In the genomic region with DNA sequence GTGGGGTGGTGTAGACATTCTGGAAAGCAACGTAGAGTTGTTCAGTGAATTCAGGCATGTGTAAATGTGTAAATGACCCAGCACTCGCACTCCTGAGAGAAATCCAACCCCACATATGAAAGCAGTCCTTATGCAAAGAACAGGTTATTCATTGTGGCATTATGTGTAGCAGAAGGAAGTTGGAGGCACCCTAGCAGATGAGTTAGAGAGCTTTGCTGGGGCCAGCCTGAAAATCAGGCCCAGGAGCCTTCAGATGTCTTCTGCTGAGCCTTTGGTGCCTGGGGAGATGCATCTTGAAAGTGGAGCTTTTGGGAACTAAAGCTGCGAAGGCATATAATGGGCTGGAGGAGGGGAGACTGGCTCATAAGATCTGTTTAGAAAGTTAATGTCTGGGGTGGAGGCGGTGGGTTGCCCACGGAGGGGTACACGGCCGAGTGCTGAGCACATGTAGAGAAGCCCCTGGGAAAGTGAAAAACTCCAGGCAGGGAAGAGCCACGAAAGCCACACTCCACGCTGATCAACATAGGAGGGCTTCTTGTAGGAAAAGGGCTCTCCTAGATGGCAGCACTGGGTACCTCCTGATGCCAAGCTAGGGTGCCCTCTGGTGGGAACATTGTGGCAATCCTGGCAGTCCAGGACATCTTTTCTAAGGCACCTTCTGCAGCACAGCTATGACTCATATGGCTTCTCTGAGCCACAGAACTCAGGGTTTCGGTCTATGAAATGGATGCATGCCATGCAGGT, we compare ENCODE assay signal across 8 cellular contexts. TPM values are rescaled to one million over a fixed set of nuclear protein-coding genes. Genes with fewer than 3 reads are reported as not detected.
DNase-seq lines count a peak whose midpoint lies in the region; ATAC-seq and TF ChIP-seq lines count a peak whose summit lies in the region.

No MANE protein-coding gene starts in this region.

- no peaks in the 10 kb centered on the region for H3K9me3 ChIP-seq in Caco-2

- H3K27ac Mint-ChIP-seq in Caco-2 (ENCODE audit: unreplicated experiment), result no peak overlapping the region
- no peak overlapping the region for H3K27ac Mint-ChIP-seq in activated CD8-positive, alpha-beta memory T cell treated with anti-CD3 and anti-CD28 coated beads, Interleukin-2, amount 10 ng/mL, durations not matched to agents 7 days and 5 days

- no peaks in the 10 kb centered on the region for H3K4me1 ChIP-seq in Caco-2

- DNase-seq in Caco-2 (peak; percentile 80 to 81), HT1080 (ENCODE audit: low read depth) (peak; percentile 96), NOMO-1 treated with DMSO at 0.1 percent for 48 hours (lab: John Stamatoyannopoulos, UW; ENCODE audit: unreplicated experiment) (peak; percentile 88), epithelial cell of esophagus (ENCODE audit: low read depth) (peak; percentile 98), mucosa of gallbladder (ENCODE audit: low spot score) (peak; percentile 90)
- peak; percentile 86 for DNase-seq in activated CD8-positive, alpha-beta memory T cell treated with anti-CD3 and anti-CD28 coated beads, Interleukin-2, amount 10 ng/mL, durations not matched to agents 7 days and 5 days
- DNase-seq in stimulated activated CD8-positive, alpha-beta memory T cell treated with anti-CD3 and anti-CD28 coated beads, Interleukin-7, amount 100 ng/mL, for 4 hours (ENCODE audit: low read depth in 2 of 2), result peak; percentile 67 to 73

- no TSS peak for BruUV-seq in Caco-2 (replicated peaks; lab: Mats Ljungman, UMichigan)

- no peaks in the 10 kb centered on the region for H3K36me3 ChIP-seq in Caco-2 (ENCODE audit: control insufficient read depth, insufficient read depth, low read length)

- intact Hi-C loops in Caco-2 (cut with micrococcal nuclease; ENCODE audit: unreplicated experiment), result loop anchor here (1.0 to 5.0 kb wide), 3 partner anchors 45 to 188 kb away; no protein-coding TSS in a partner anchor

- peaks cover 2% of the 10 kb centered on the region for H3K27me3 Mint-ChIP-seq in Caco-2 (ENCODE audit: insufficient read depth, unreplicated experiment)
- H3K27me3 Mint-ChIP-seq in activated CD8-positive, alpha-beta memory T cell treated with anti-CD3 and anti-CD28 coated beads, Interleukin-2, amount 10 ng/mL, durations not matched to agents 7 days and 5 days, result peaks cover 39% of the 10 kb centered on the region

- peak; percentile 66 to 92 for TF ChIP-seq CTCF in Caco-2 (IDR thresholded peaks at IDR 0.05; ENCODE audit: insufficient read depth in 1 of 2, low read depth in 1 of 2, low read length in 1 of 2, severe bottlenecking in 1 of 2, unreplicated experiment in 1 of 2)
- TF ChIP-seq CTCF in epithelial cell of esophagus (IDR thresholded peaks at IDR 0.05; ENCODE audit: insufficient read depth, low read depth, low read length, missing control alignments), result peak; percentile 99

- POLR2A ChIA-PET in Caco-2 (lab: Charles Lee), result no interaction called here

- no peak overlapping the region for H3K4me3 Mint-ChIP-seq in Caco-2 (ENCODE audit: unreplicated experiment)
- H3K4me3 Mint-ChIP-seq in activated CD8-positive, alpha-beta memory T cell treated with anti-CD3 and anti-CD28 coated beads, Interleukin-2, amount 10 ng/mL, durations not matched to agents 7 days and 5 days, result no peak overlapping the region

- H3K27me3 ChIP-seq in Caco-2 (replicated peaks; ENCODE audit: control insufficient read depth, insufficient read depth, low read length), result no peaks in the 10 kb centered on the region; the same call in none of the 2 replicates

- H3K4me3 ChIP-seq in Caco-2 (ENCODE audit: low read depth, low read length) (no peak overlapping the region), epithelial cell of esophagus (ENCODE audit: low read length) (no peak overlapping the region)

- H3K9me3 Mint-ChIP-seq in Caco-2 (ENCODE audit: unreplicated experiment), result no peaks in the 10 kb centered on the region
- H3K9me3 Mint-ChIP-seq in activated CD8-positive, alpha-beta memory T cell treated with anti-CD3 and anti-CD28 coated beads, Interleukin-2, amount 10 ng/mL, durations not matched to agents 7 days and 5 days (ENCODE audit: low read depth), result no peaks in the 10 kb centered on the region

- peak; percentile 95 for ATAC-seq in GM21390 (IDR thresholded peaks at IDR 0.05; ENCODE audit: unreplicated experiment)
- peak; percentile 97 for ATAC-seq in activated CD8-positive, alpha-beta memory T cell treated with anti-CD3 and anti-CD28 coated beads, Interleukin-2, amount 10 ng/mL, durations not matched to agents 7 days and 5 days

- no peaks in the 10 kb centered on the region for H3K36me3 Mint-ChIP-seq in Caco-2 (ENCODE audit: insufficient read depth, unreplicated experiment)
- H3K36me3 Mint-ChIP-seq in activated CD8-positive, alpha-beta memory T cell treated with anti-CD3 and anti-CD28 coated beads, Interleukin-2, amount 10 ng/mL, durations not matched to agents 7 days and 5 days, result no peaks in the 10 kb centered on the region

- CTCF ChIA-PET in Caco-2 (lab: Charles Lee), result interaction anchor here (0.6 to 3.8 kb wide), 18 partner anchors 8 to 553 kb away, joined by 3 to 21 read pairs (median 4); no protein-coding TSS in a partner anchor
- CTCF ChIA-PET in activated CD8-positive, alpha-beta memory T cell treated with anti-CD3 and anti-CD28 coated beads, Interleukin-2, amount 10 ng/mL, durations not matched to agents 7 days and 5 days (lab: Charles Lee), result interaction anchor here (0.6 to 5.3 kb wide), 30 partner anchors 8 to 553 kb away, joined by 3 to 28 read pairs (median 4); no protein-coding TSS in a partner anchor

- H3K4me1 Mint-ChIP-seq in Caco-2 (ENCODE audit: low read depth, unreplicated experiment), result no peaks in the 10 kb centered on the region
- H3K4me1 Mint-ChIP-seq in activated CD8-positive, alpha-beta memory T cell treated with anti-CD3 and anti-CD28 coated beads, Interleukin-2, amount 10 ng/mL, durations not matched to agents 7 days and 5 days, result peaks cover 18% of the 10 kb centered on the region

RNA-seq across cellular contexts. Expression of gene KRT83, which starts 6.1 kb away (rescaled TPM):
- total RNA-seq in Caco-2 (2022) (not detected in 2 replicates), mucosa of gallbladder (not detected)
- total RNA-seq in HT1080 (2014; rRNA removed; shearing (Covaris generic)), result 0.05 and 0.17 TPM in 2 replicates
- 0.05 TPM in 1 of 2 replicates, not detected in the other for polyA plus RNA-seq in HT1080 (2015; cell fraction: cytosol; rRNA removed)
- 0.06 and 0.08 TPM in 2 replicates for polyA plus RNA-seq in HT1080 (2015; cell fraction: nucleus; rRNA removed)
- total RNA-seq in activated CD8-positive, alpha-beta memory T cell treated with anti-CD3 and anti-CD28 coated beads, Interleukin-2, amount 10 ng/mL, durations not matched to agents 7 days and 5 days, result not detected

RNA-seq across cellular contexts. Expression of gene KRT81, which starts 35.9 kb away (rescaled TPM):
- total RNA-seq in Caco-2 (2022), result 0.28 and 0.45 TPM in 2 replicates
- 235 and 270 TPM in 2 replicates for total RNA-seq in HT1080 (2014; rRNA removed; shearing (Covaris generic))
- polyA plus RNA-seq in HT1080 (2015; cell fraction: cytosol; rRNA removed), result 1,347 and 1,639 TPM in 2 replicates
- 1,086 and 1,142 TPM in 2 replicates for polyA plus RNA-seq in HT1080 (2015; cell fraction: nucleus; rRNA removed)
- under 1 TPM in 1 of 2 experiments, not detected in 1; 0.30 TPM for total RNA-seq in activated CD8-positive, alpha-beta memory T cell treated with anti-CD3 and anti-CD28 coated beads, Interleukin-2, amount 10 ng/mL, durations not matched to agents 7 days and 5 days
- 0.55 TPM for total RNA-seq in mucosa of gallbladder

RNA-seq across cellular contexts. Expression of gene KRT85, which starts 40.0 kb away (rescaled TPM):
- total RNA-seq in Caco-2 (2022) (not detected in 2 replicates), mucosa of gallbladder (not detected)
- total RNA-seq in HT1080 (2014; rRNA removed; shearing (Covaris generic)), result not detected in 2 replicates
- polyA plus RNA-seq in HT1080 (2015; cell fraction: cytosol; rRNA removed), result not detected in 2 replicates
- polyA plus RNA-seq in HT1080 (2015; cell fraction: nucleus; rRNA removed), result not detected in 2 replicates
- total RNA-seq in activated CD8-positive, alpha-beta memory T cell treated with anti-CD3 and anti-CD28 coated beads, Interleukin-2, amount 10 ng/mL, durations not matched to agents 7 days and 5 days, result not detected

RNA-seq across cellular contexts. Expression of gene KRT86, which starts 52.8 kb away (rescaled TPM):
- total RNA-seq in Caco-2 (2022) (not detected in 2 replicates), mucosa of gallbladder (1.1 TPM)
- total RNA-seq in HT1080 (2014; rRNA removed; shearing (Covaris generic)), result 1.2 TPM in 2 replicates
- 24.4 and 31.1 TPM in 2 replicates for polyA plus RNA-seq in HT1080 (2015; cell fraction: cytosol; rRNA removed)
- polyA plus RNA-seq in HT1080 (2015; cell fraction: nucleus; rRNA removed), result 18.0 and 21.5 TPM in 2 replicates
- total RNA-seq in activated CD8-positive, alpha-beta memory T cell treated with anti-CD3 and anti-CD28 coated beads, Interleukin-2, amount 10 ng/mL, durations not matched to agents 7 days and 5 days, result 1 to 10 TPM in 1 of 2 experiments, under 1 TPM in 1; 0.18 to 1.2 TPM

RNA-seq across cellular contexts. Expression of gene KRT84, which starts 58.2 kb away (rescaled TPM):
- total RNA-seq in Caco-2 (2022) (not detected in 2 replicates), mucosa of gallbladder (not detected)
- total RNA-seq in HT1080 (2014; rRNA removed; shearing (Covaris generic)), result not detected in 2 replicates
- polyA plus RNA-seq in HT1080 (2015; cell fraction: cytosol; rRNA removed), result 0.06 TPM in 1 of 2 replicates, not detected in the other
- not detected in 2 replicates for polyA plus RNA-seq in HT1080 (2015; cell fraction: nucleus; rRNA removed)
- total RNA-seq in activated CD8-positive, alpha-beta memory T cell treated with anti-CD3 and anti-CD28 coated beads, Interleukin-2, amount 10 ng/mL, durations not matched to agents 7 days and 5 days, result not detected

Comparison
In these comparisons a context has a peak if more than half of its experiments do, and no peak if none do; other contexts are left out.
1. RNA of gene KRT81, which starts 35.9 kb away (total RNA-seq): 235 to 270 TPM in HT1080; 0.55 TPM in mucosa of gallbladder (single experiment), 0.28 to 0.45 TPM in Caco-2 and 0.30 TPM in activated CD8-positive, alpha-beta memory T cell treated with anti-CD3 and anti-CD28 coated beads, Interleukin-2, amount 10 ng/mL, durations not matched to agents 7 days and 5 days; every median in the first group is over 100 times any median in the second.
2. Peak in every context shown above with its lines, with median percentiles within 50 percentile points of each other: DNase-seq.